Comparison of ENCODE assay signal across 1 cellular context in genomic region chr1:51418384-51418959, GRCh38.
TF ChIP-seq lines count a peak whose summit lies in the region.

No MANE protein-coding gene starts in this region.

TF ChIP-seq in HEK293, 187 proteins besides CTCF, POLR2A, EP300 and RAD21:
- TF ChIP-seq FEZF1 (tag by site-specific recombination; IDR thresholded peaks at IDR 0.05) (0 out of 2 replicates have a peak, but pooled peaks have one; percentile 10), PRDM10 (tag by site-specific recombination; IDR thresholded peaks at IDR 0.05) (peak; percentile 78), PRDM2 (tag by site-specific recombination; IDR thresholded peaks at IDR 0.05; ENCODE audit: borderline replicate concordance) (no peak), ZEB2 (tag by site-specific recombination; IDR thresholded peaks at IDR 0.05) (peak; percentile 69), PRDM6 (tag by site-specific recombination; IDR thresholded peaks at IDR 0.05) (peak; percentile 57), ZNF677 (tag by site-specific recombination; IDR thresholded peaks at IDR 0.05) (no peak), TCF7L2 (IDR thresholded peaks at IDR 0.05; ENCODE audit: borderline replicate concordance, low read depth, low read length) (no peak), ZNF510 (tag by site-specific recombination; IDR thresholded peaks at IDR 0.05; ENCODE audit: insufficient replicate concordance) (peak; percentile 51), ZNF18 (tag by site-specific recombination; IDR thresholded peaks at IDR 0.05) (no peak), ZNF664 (tag by site-specific recombination; IDR thresholded peaks at IDR 0.05) (peak; percentile 33; the same call in 1 of the 2 replicates), ZNF211 (tag by site-specific recombination; IDR thresholded peaks at IDR 0.05; ENCODE audit: low read depth) (no peak), ZNF600 (tag by site-specific recombination; IDR thresholded peaks at IDR 0.05) (peak; percentile 62), SP7 (tag by site-specific recombination; IDR thresholded peaks at IDR 0.05) (peak; percentile 46; the same call in 1 of the 2 replicates), ZNF169 (tag by site-specific recombination; IDR thresholded peaks at IDR 0.05) (no peak), ZNF302 (tag by site-specific recombination; IDR thresholded peaks at IDR 0.05; ENCODE audit: low read depth) (no peak)
